Comparison of ENCODE assay signal across 8 cellular contexts in the genomic region with DNA sequence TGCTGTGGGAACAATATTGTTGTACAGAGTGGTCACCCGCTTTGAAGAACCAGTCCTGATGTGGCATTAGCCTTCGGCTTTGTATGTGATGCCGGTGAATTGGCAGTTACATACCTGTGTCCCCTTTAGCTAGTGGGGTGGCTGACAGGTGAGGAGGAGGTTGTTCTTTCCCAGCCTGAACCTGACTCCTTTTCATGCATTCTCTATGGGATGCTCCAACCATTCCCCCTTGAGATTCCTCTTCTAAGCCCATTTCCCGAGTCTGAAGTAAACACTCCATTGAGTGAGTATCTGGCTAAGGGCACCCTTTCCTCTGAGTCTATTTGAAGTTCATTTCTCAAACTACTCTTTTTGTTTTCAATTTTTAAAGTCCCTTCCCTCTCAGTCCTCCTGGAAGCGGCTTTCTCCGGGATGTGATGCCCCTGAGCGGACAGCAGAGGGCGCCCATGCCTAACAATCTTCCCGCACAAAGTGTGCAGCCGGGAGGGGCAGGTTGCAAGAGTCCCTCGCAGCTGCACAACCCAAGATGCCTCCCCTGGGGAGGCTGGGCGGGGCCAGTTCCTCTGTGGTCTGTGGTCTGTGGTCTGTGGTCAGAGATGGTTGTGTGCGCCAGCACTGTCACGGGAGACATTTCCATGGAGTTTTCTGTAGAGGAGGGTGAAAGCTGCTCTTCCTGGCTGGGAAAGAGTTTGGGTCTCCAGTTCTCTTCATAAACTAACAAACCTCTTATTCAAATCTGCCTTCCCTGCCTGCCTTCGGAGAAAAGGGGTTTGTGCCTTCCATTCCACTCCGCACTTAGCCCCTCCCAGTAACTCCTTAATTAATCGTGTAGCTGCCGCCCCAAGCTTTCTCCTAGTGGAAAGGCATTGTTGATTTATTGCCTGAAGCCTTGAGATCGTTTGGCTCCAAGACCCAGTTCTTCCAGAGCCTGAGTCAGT. TPM values are rescaled to one million over a fixed set of nuclear protein-coding genes. Genes with fewer than 3 reads are reported as not detected.
DNase-seq lines count a peak whose midpoint lies in the region; ATAC-seq and TF ChIP-seq lines count a peak whose summit lies in the region.

No MANE protein-coding gene starts in this region.

- CTCF ChIA-PET in CD4-positive, alpha-beta T cell (lab: Charles Lee), result interaction anchor here (0.9 to 3.1 kb wide), 15 partner anchors 9 to 436 kb away, joined by 3 to 45 read pairs (median 4); no protein-coding TSS in a partner anchor

- intact Hi-C loops in CD4-positive, alpha-beta T cell (cut with DNase I, micrococcal nuclease), result loop anchor here (1.0 to 10.0 kb wide), 6 partner anchors 200 to 1652 kb away; a partner anchor contains a TSS

- no peaks in the 10 kb centered on the region for H3K36me3 Mint-ChIP-seq in CD4-positive, alpha-beta T cell (ENCODE audit: low read depth)

- ATAC-seq in CD4-positive, alpha-beta T cell (ENCODE audit: poor library complexity), result peak; percentile 99
- peak; percentile 99 for ATAC-seq in GM19395 (IDR thresholded peaks at IDR 0.05; ENCODE audit: unreplicated experiment)
- ATAC-seq in HG03469 (IDR thresholded peaks at IDR 0.05; ENCODE audit: unreplicated experiment), result peak; percentile 96

- POLR2A ChIA-PET in CD4-positive, alpha-beta T cell (lab: Charles Lee), result interaction anchor here (0.8 to 3.1 kb wide), 8 partner anchors 9 to 238 kb away, joined by 3 to 21 read pairs (median 4); a partner anchor contains a TSS

- H3K9me3 Mint-ChIP-seq in CD4-positive, alpha-beta T cell, result no peaks in the 10 kb centered on the region

- peaks cover 17% of the 10 kb centered on the region for H3K4me1 Mint-ChIP-seq in CD4-positive, alpha-beta T cell (ENCODE audit: low read depth)

- peaks cover 72% of the 10 kb centered on the region for H3K27me3 ChIP-seq in CD4-positive, alpha-beta T cell (ENCODE audit: control insufficient read depth, insufficient read depth, low read length)

- DNase-seq in CD4-positive, alpha-beta T cell, result peak; percentile 83 to 92 (median 88)
- DNase-seq in NCI-H526 treated with DMSO at 0.1 percent for 48 hours (lab: John Stamatoyannopoulos, UW), result peak; percentile 91
- peak; percentile 65 to 82 for DNase-seq in activated CD4-positive, alpha-beta T cell treated with anti-CD3 and anti-CD28 coated beads, Interleukin-2, amount 50 U/mL, for 24 hours (ENCODE audit: low read depth in 1 of 2, low spot score in 1 of 2)
- peak; percentile 21 to 65 for DNase-seq in dermis microvascular lymphatic vessel endothelial cell (ENCODE audit: low read depth in 2 of 2)
- DNase-seq in lung microvascular endothelial cell (ENCODE audit: low read depth in 2 of 2), result peak; percentile 72 to 77
- peak; percentile 67 for DNase-seq in stimulated activated CD8-positive, alpha-beta memory T cell treated with anti-CD3 and anti-CD28 coated beads, Interleukin-12 subunit alpha, Interleukin-12 subunit beta, amount 100 ng/mL, for 24 hours (ENCODE audit: extremely low read depth)

- peak; percentile 98 for TF ChIP-seq CTCF in CD4-positive, alpha-beta T cell (IDR thresholded peaks at IDR 0.05)

- no peaks in the 10 kb centered on the region for H3K9me3 ChIP-seq in CD4-positive, alpha-beta T cell (ENCODE audit: control insufficient read depth, low read length)

- H3K27ac Mint-ChIP-seq in CD4-positive, alpha-beta T cell, result peak overlapping the region; percentile 75

- no peak overlapping the region for H3K27ac ChIP-seq in CD4-positive, alpha-beta T cell (ENCODE audit: low read depth, low read length)

- peaks cover 92% of the 10 kb centered on the region for H3K27me3 Mint-ChIP-seq in CD4-positive, alpha-beta T cell

- H3K4me3 Mint-ChIP-seq in CD4-positive, alpha-beta T cell, result peak overlapping the region; percentile 75

RNA-seq across cellular contexts. Expression of a gene that starts 36.4 kb away (rescaled TPM):
- not detected for total RNA-seq in CD4-positive, alpha-beta T cell
- not detected in 2 replicates for total RNA-seq in dermis microvascular lymphatic vessel endothelial cell
- total RNA-seq in lung microvascular endothelial cell, result not detected in 2 replicates

RNA-seq across cellular contexts. Expression of a gene that starts 52.0 kb away (rescaled TPM):
- total RNA-seq in CD4-positive, alpha-beta T cell, result not detected
- total RNA-seq in dermis microvascular lymphatic vessel endothelial cell (not detected in 2 replicates), lung microvascular endothelial cell (not detected in 2 replicates)
